Comparison of ENCODE assay signal across 13 cellular contexts in the genomic region with DNA sequence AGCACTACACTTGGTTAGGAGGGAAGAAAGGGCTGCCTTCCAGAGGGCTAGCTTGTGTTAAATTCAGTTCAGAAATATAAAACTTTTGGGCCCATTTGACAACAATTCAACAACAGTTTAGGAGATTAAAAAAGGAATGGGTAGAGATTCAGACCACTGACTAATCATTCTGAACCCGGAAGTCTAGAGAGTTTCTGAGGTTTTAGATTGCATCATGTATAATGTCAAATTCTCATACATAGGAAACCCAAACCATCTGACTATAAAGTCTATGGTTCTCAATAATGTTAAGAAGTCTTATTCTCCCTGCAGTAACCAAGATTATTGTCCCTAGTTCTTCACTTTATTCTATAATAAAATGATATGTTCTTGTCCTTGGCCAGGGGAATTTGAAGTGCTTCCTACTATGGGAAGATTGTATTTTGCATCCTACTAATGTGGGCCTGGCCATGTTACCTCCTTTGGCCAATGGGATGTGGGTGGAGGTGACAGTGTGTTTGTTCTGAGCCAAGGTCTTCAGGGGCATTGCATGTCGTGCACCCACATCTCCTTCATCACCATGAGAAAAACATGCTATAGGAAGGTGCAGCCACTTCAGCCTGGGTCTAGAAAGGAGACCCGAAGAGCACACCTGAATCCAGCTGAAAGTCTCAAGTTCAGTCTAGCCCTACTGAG.
DNase-seq lines count a peak whose midpoint lies in the region; ATAC-seq and TF ChIP-seq lines count a peak whose summit lies in the region.
"Had no signal": no experiment of that assay in that cellular context is flagged by ENCODE, and none has a peak within 500 bp of the region (broad histone marks: within the 10 kb centered on the region; RNA-seq: fewer than 3 reads in every experiment).

No MANE protein-coding gene starts in this region.

- ATAC-seq in GM21390 (IDR thresholded peaks at IDR 0.05; ENCODE audit: unreplicated experiment): peak; percentile 66
- ATAC-seq in left ventricle myocardium superior: no peak

- intact Hi-C loops in left ventricle myocardium superior (cut with micrococcal nuclease): no loop called here

- no peak overlapping the region for H3K4me3 ChIP-seq in epithelial cell of esophagus (ENCODE audit: low read length)
- H3K4me3 ChIP-seq: esophagus squamous epithelium had no signal

- DNase-seq in ELR (ENCODE audit: low read depth) (peak; percentile 49), MV-4-11 (lab: John Stamatoyannopoulos, UW) (peak; percentile 28), epithelial cell of esophagus (ENCODE audit: low read depth) (peak; percentile 4), NCI-H2107 treated with DMSO at 0.1 percent for 48 hours (lab: John Stamatoyannopoulos, UW; ENCODE audit: unreplicated experiment) (no peak), C1 segment of cervical spinal cord (lab: John Stamatoyannopoulos, UW) (no peak), left ventricle myocardium superior (no peak), NCI-H2196 treated with DMSO at 0.1 percent for 48 hours (lab: John Stamatoyannopoulos, UW; ENCODE audit: unreplicated experiment) (no peak)
- DNase-seq: CD4-positive, alpha-beta T cell; esophagus squamous epithelium; NCI-H774; stimulated activated CD4-positive, alpha-beta T cell treated with anti-CD3 and anti-CD28 coated beads, Interleukin-15, amount 100 ng/mL, for 24 hours; stimulated activated naive CD4-positive, alpha-beta T cell had no signal

- no peak for TF ChIP-seq CTCF in epithelial cell of esophagus (IDR thresholded peaks at IDR 0.05; ENCODE audit: insufficient read depth, low read depth, low read length, missing control alignments)

Comparison
In these comparisons a context has a peak if more than half of its experiments do, and no peak if none do; other contexts are left out.
1. DNase-seq: peak in ELR (single experiment), MV-4-11 (single experiment) and epithelial cell of esophagus (single experiment); none in NCI-H2107 treated with DMSO at 0.1 percent for 48 hours (single experiment), C1 segment of cervical spinal cord (0 of 14), left ventricle myocardium superior (single experiment) and NCI-H2196 treated with DMSO at 0.1 percent for 48 hours (single experiment).